In genomic region chr13:21176195-21176981, GRCh38 we compare ENCODE assay signal across 8 cellular contexts. TPM values are rescaled to one million over a fixed set of nuclear protein-coding genes. Genes with fewer than 3 reads are reported as not detected.
DNase-seq lines count a peak whose midpoint lies in the region; ATAC-seq lines count a peak whose summit lies in the region.

TSS of gene MRPL57 (plus strand) at chr13:21176658. CDS start at chr13:21176917, 259 bp downstream.
TSS of gene SKA3 (minus strand) at chr13:21176552. CDS start at chr13:21176477, 75 bp downstream.

- H3K4me3 Mint-ChIP-seq in memory B cell: peak within 1 kb of the TSS; percentile 92

- peak within 1 kb of the TSS; percentile 87 for H3K27ac ChIP-seq in effector memory CD4-positive, alpha-beta T cell (ENCODE audit: insufficient read depth, low read length, poor library complexity, severe bottlenecking)

- H3K36me3 Mint-ChIP-seq in memory B cell: no peaks in the 10 kb centered on the region

- POLR2A ChIA-PET in activated CD8-positive, alpha-beta memory T cell treated with anti-CD3 and anti-CD28 coated beads for 36 hours (lab: Charles Lee): interaction anchor here (0.6 to 1.7 kb wide), 8 partner anchors 9 to 428 kb away, joined by 3 to 8 read pairs (median 4); partner anchors contain the start of genes MICU2 and XPO4

- H3K27ac Mint-ChIP-seq in memory B cell: peak within 1 kb of the TSS; percentile 87

- H3K36me3 ChIP-seq in effector memory CD4-positive, alpha-beta T cell (ENCODE audit: control insufficient read depth, insufficient read depth, low read length): no peaks in the 10 kb centered on the region

- no peaks in the 10 kb centered on the region for H3K9me3 Mint-ChIP-seq in memory B cell

- H3K27me3 Mint-ChIP-seq in memory B cell: no peaks in the 10 kb centered on the region

- no peaks in the 10 kb centered on the region for H3K27me3 ChIP-seq in effector memory CD4-positive, alpha-beta T cell (replicated peaks; ENCODE audit: control insufficient read depth, insufficient read depth, low read length, poor library complexity, severe bottlenecking)

- ATAC-seq in GM19467 (IDR thresholded peaks at IDR 0.05; ENCODE audit: unreplicated experiment) (peak; percentile 86), memory B cell (ENCODE audit: low read depth) (peak; percentile 93)

- DNase-seq in COLO668 (lab: John Stamatoyannopoulos, UW; ENCODE audit: unreplicated experiment): peak; percentile 100
- peak; percentile 48 for DNase-seq in HS-27A (ENCODE audit: low read depth)
- peak; percentile 57 for DNase-seq in NK-92 (lab: John Stamatoyannopoulos, UW; ENCODE audit: unreplicated experiment)
- DNase-seq in effector memory CD4-positive, alpha-beta T cell: peak; percentile 87 to 89 (median 88)
- DNase-seq in memory B cell (ENCODE audit: low spot score in 2 of 2): peak; percentile 96 to 97
- peak; percentile 82 for DNase-seq in stimulated activated CD8-positive, alpha-beta memory T cell treated with anti-CD3 and anti-CD28 coated beads, Interleukin-12 subunit alpha, Interleukin-12 subunit beta, amount 100 ng/mL, for 24 hours (ENCODE audit: extremely low read depth)

- peaks cover 6% of the 10 kb centered on the region for H3K4me1 Mint-ChIP-seq in memory B cell

- H3K9me3 ChIP-seq in effector memory CD4-positive, alpha-beta T cell (ENCODE audit: control insufficient read depth, low read length): no peaks in the 10 kb centered on the region

- peaks cover 12% of the 10 kb centered on the region for H3K4me1 ChIP-seq in effector memory CD4-positive, alpha-beta T cell (ENCODE audit: control insufficient read depth, insufficient read depth, low read length, poor library complexity, severe bottlenecking)

- H3K4me3 ChIP-seq in effector memory CD4-positive, alpha-beta T cell (ENCODE audit: insufficient read depth, low read depth, low read length, poor library complexity, severe bottlenecking): peak within 1 kb of the TSS; percentile 88

- CTCF ChIA-PET in activated CD8-positive, alpha-beta memory T cell treated with anti-CD3 and anti-CD28 coated beads for 36 hours (lab: Charles Lee): interaction anchor here (0.7 to 1.6 kb wide), 6 partner anchors 9 to 382 kb away, joined by 3 to 4 read pairs (median 3); no protein-coding TSS in a partner anchor

RNA-seq across cellular contexts. Expression of gene MRPL57, which starts in this region (rescaled TPM):
- total RNA-seq in activated CD8-positive, alpha-beta memory T cell treated with anti-CD3 and anti-CD28 coated beads for 36 hours: 10 to 100 TPM; 27.1 to 29.0 TPM

RNA-seq across cellular contexts. Expression of gene SKA3, which starts in this region (rescaled TPM):
- total RNA-seq in activated CD8-positive, alpha-beta memory T cell treated with anti-CD3 and anti-CD28 coated beads for 36 hours: 10 to 100 TPM; 37.2 to 39.4 TPM

Comparison
In these comparisons a context has a peak if more than half of its experiments do, and no peak if none do; other contexts are left out.
1. Peak in every context shown above with its lines: DNase-seq, ATAC-seq, H3K4me3 ChIP-seq and H3K27ac ChIP-seq.
2. DNase-seq: peak in every context shown above with its lines; median percentile 100 in COLO668; 96 in memory B cell; 88 in effector memory CD4-positive, alpha-beta T cell; 82 in stimulated activated CD8-positive, alpha-beta memory T cell treated with anti-CD3 and anti-CD28 coated beads, Interleukin-12 subunit alpha, Interleukin-12 subunit beta, amount 100 ng/mL, for 24 hours; 57 in NK-92; 48 in HS-27A.